ENCODE assay signal across 1 cellular context in genomic region chr12:55974308-55974724, GRCh38.
TF ChIP-seq lines count a peak whose summit lies in the region.

No MANE protein-coding gene starts in this region.

TF ChIP-seq in IMR-90, 13 proteins besides CTCF, POLR2A, EP300 and RAD21:
- TF ChIP-seq MAZ (IDR thresholded peaks at IDR 0.05; ENCODE audit: borderline replicate concordance, low read depth, low read length) (no peak), SMC3 (IDR thresholded peaks at IDR 0.05; ENCODE audit: low read depth, low read length) (no peak), MXI1 (IDR thresholded peaks at IDR 0.05; ENCODE audit: borderline replicate concordance, low read depth, low read length) (no peak), CEBPB (IDR thresholded peaks at IDR 0.05; ENCODE audit: low read depth, low read length) (no peak), RFX5 (IDR thresholded peaks at IDR 0.05; ENCODE audit: low read depth, low read length) (no peak), USF2 (IDR thresholded peaks at IDR 0.05; ENCODE audit: low read depth, low read length) (no peak), BHLHE40 (IDR thresholded peaks at IDR 0.05; ENCODE audit: low read depth, low read length) (no peak), ELK1 (IDR thresholded peaks at IDR 0.05; ENCODE audit: borderline replicate concordance, low read depth, low read length) (no peak), FOS (IDR thresholded peaks at IDR 0.05; ENCODE audit: low read depth, low read length) (no peak), NFE2L2 (IDR thresholded peaks at IDR 0.05; ENCODE audit: low read depth, low read length) (no peak), CHD1 (IDR thresholded peaks at IDR 0.05; ENCODE audit: low read depth, low read length) (no peak), RCOR1 (IDR thresholded peaks at IDR 0.05; ENCODE audit: insufficient replicate concordance, low read length) (no peak), MAFK (IDR thresholded peaks at IDR 0.05; ENCODE audit: low read depth, low read length) (no peak)
